Comparison of ENCODE assay signal across 38 cellular contexts in genomic region chr19:11224429-11224828, GRCh38. TPM values are rescaled to one million over a fixed set of nuclear protein-coding genes. Genes with fewer than 3 reads are reported as not detected.
"Had no signal": no experiment of that assay in that cellular context is flagged by ENCODE, and none has a peak within 500 bp of the region (broad histone marks: within the 10 kb centered on the region; RNA-seq: fewer than 3 reads in every experiment).

No MANE protein-coding gene starts in this region.

- H3K4me2 ChIP-seq: KMS-11 had no signal

- H3K4me3 ChIP-seq: MG63 had no signal

- H3K27ac ChIP-seq: KMS-11 had no signal

- H3K27me3 ChIP-seq: MG63 had no signal

- H3K9ac ChIP-seq: KMS-11 had no signal

- DNase-seq: Karpas-422, Kasumi-1, MG63, MM.1S, MV-4-11, NCI-H1048, NCI-H1092, NCI-H1092 treated with DMSO at 0.1 percent for 48 hours, NCI-H1105, NCI-H1105 treated with DMSO at 0.1 percent for 48 hours, NCI-H1417, NCI-H1417 treated with DMSO at 0.1 percent for 48 hours, NCI-H1436, NCI-H1436 treated with DMSO at 0.1 percent for 48 hours, NCI-H146, NCI-H1694, NCI-H1694 treated with DMSO at 0.1 percent for 48 hours, NCI-H187, NCI-H187 treated with DMSO at 0.1 percent for 48 hours, NCI-H1930, NCI-H2029, NCI-H2029 treated with DMSO at 0.1 percent for 48 hours, NCI-H2081, NCI-H2081 treated with DMSO at 0.1 percent for 48 hours, NCI-H2107, NCI-H2171 treated with DMSO at 0.1 percent for 48 hours, NCI-H2227 treated with DMSO at 0.1 percent for 48 hours, NCI-H226, NCI-H345, NCI-H446, NCI-H446 treated with DMSO at 0.1 percent for 48 hours, NCI-H510A, NCI-H510A treated with DMSO at 0.1 percent for 48 hours had no signal

RNA-seq across cellular contexts. Expression of gene ANGPTL8, which starts 15.0 kb away (rescaled TPM):
- total RNA-seq: LHCN-M2, M059J, MCF 10A, NCI-H460 had no signal
